ENCODE assay signal across 9 cellular contexts in the genomic region with DNA sequence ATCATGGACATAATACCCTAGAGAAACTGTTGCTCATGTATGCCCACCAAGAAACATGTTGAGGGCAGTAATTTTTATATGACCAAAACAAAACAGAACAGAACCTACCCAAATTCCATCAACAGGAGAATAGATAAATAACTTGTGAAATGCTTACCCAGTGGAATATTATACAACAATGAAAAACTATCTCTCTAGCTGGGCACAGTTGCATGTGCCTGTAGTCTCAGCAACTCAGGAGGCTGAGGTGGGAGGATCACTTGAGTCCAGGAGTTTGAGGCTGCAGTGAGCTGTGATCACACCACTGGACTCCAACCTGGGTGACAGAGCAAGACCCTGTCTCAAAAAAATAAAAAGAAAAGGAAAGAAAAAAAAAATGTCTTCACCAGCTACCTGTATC. TPM values are rescaled to one million over a fixed set of nuclear protein-coding genes. Genes with fewer than 3 reads are reported as not detected.
"Had no signal": no experiment of that assay in that cellular context is flagged by ENCODE, and none has a peak within 500 bp of the region (broad histone marks: within the 10 kb centered on the region; RNA-seq: fewer than 3 reads in every experiment).

No MANE protein-coding gene starts in this region.

- FAIRE-seq: G401.6, GM12878, GM12891, GM12892, GM18507, GM19239 had no signal

- ATAC-seq: GM12878 had no signal

- DNase-seq: GDM1, GF-D8 had no signal

- H3K4me3 ChIP-seq: GM12878 had no signal

RNA-seq across cellular contexts. Expression of gene RCSD1, which starts 37.6 kb away (rescaled TPM):
- total RNA-seq: G401 had no signal
